In the genomic region with DNA sequence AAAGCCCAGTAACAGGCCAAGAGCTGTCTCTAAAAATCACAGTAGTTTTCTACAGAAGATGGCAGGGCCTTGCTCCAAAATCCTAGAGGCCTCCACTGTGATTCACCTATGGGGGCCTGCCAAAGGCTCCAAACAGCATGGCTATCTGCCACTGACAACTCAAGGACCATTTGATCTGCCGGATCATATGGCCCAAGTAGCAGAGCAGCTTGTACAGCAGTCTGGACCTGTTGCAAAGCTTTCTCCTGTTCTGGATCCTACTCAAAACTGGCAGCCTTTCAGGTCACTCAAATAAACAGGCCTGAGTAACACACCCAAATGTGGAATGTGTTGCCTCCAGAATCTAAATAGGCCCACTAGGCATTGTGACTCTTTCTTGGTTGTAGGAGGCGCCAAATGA, we compare ENCODE assay signal across 19 cellular contexts.
"Had no signal": no experiment of that assay in that cellular context is flagged by ENCODE, and none has a peak within 500 bp of the region (broad histone marks: within the 10 kb centered on the region; RNA-seq: fewer than 3 reads in every experiment).

No MANE protein-coding gene starts in this region.

- H3K4me1 ChIP-seq: prostate gland, testis, uterus had no signal

- H3K27me3 ChIP-seq: testis, uterus had no signal

- DNase-seq: activated naive CD4-positive, alpha-beta T cell treated with Interleukin-2 at 50 U/mL for 16 hours; activated naive CD8-positive, alpha-beta T cell treated with anti-CD3 and anti-CD28 coated beads for 36 hours; activated T-cell treated with anti-CD3 and anti-CD28 coated beads, Interleukin-2, amount 50 U/mL, for 48 hours; amniotic stem cell; cerebellar nuclear complex; effector CD4-positive, alpha-beta T cell; erythroblast; kidney; natural killer cell; right cardiac atrium; stimulated activated CD4-positive, alpha-beta T cell treated with anti-CD3 and anti-CD28 coated beads, Interleukin-1b, Interleukin-23, amount 100 ng/mL, for 48 hours; T-helper 9 cell; testis; trophoblast cell; uterus had no signal

- H3K36me3 ChIP-seq: prostate gland, uterus had no signal

- H3K9me3 ChIP-seq: prostate gland, testis, uterus had no signal

- ATAC-seq: natural killer cell; right cardiac atrium; stimulated activated effector memory CD8-positive, alpha-beta T cell treated with anti-CD3 and anti-CD28 coated beads, Interleukin-12 subunit alpha, Interleukin-12 subunit beta, amount 100 ng/mL, for 72 hours had no signal

- H3K4me3 ChIP-seq: lung, prostate gland, skin epidermis, testis, uterus had no signal

- H3K27ac ChIP-seq: prostate gland, skin epidermis, testis, uterus had no signal
